1 cellular context compared by ENCODE assay signal in the genomic region with DNA sequence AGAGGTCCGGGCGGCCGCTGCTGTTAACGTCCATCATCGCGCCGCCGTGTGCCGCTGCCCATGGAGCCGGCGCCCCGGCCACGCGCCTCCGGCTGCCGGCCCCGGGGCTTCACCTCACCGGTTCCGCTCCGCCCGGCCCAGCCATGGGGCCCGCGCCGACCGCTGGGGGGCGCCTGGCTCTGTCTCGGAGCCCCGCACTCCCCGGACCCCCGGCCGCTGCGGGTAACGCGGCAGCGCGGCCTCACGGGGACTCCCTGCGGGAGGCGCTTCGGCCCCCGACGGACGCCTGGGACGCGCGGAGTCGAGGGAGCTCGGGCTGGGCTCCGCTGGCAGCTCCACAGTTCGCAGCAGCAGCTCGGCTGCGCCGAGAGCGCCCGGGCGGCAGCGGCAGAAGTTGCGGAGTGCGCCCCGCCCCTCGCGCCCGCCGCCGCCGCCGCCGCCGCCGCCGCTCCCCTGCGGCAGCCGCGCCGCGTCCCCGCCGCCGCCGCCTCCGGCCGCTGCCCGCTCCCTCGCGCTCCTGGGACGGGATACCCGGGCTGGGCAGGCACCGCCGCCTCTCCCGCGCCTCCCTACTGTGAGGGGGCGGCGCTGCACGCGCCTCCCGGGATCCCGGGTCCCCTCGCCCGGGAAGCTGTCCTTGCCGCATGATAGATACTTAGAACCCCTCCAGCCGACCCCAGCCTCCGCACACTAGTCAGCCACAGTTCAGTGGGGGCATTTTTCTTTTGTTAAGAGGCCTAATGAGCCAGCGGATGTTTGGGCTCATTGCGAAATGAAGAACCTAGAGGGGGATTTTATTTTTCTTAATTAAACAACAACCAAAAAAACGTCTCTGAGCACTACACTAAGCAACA.
TF ChIP-seq lines count a peak whose summit lies in the region.

A gene (minus strand): TSS at position 405 of the 854 bp plus-strand sequence. CDS start 368 bp downstream, at position 37.

TF ChIP-seq in SK-N-SH, 30 proteins besides CTCF, POLR2A, EP300 and RAD21 (continued from another document):
- no peak for TF ChIP-seq JUND (IDR thresholded peaks at IDR 0.05)
- TF ChIP-seq FOXJ3 (CRISPR knock-in tag; IDR thresholded peaks at IDR 0.05): no peak
- TF ChIP-seq NRF1 (IDR thresholded peaks at IDR 0.05; ENCODE audit: low read depth, low read length): no peak
- TF ChIP-seq, protein P1, sequence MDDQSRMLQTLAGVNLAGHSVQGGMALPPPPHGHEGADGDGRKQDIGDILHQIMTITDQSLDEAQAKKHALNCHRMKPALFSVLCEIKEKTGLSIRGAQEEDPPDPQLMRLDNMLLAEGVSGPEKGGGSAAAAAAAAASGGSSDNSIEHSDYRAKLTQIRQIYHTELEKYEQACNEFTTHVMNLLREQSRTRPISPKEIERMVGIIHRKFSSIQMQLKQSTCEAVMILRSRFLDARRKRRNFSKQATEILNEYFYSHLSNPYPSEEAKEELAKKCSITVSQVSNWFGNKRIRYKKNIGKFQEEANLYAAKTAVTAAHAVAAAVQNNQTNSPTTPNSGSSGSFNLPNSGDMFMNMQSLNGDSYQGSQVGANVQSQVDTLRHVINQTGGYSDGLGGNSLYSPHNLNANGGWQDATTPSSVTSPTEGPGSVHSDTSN (IDR thresholded peaks at IDR 0.05): no peak
- TF ChIP-seq, protein P2, sequence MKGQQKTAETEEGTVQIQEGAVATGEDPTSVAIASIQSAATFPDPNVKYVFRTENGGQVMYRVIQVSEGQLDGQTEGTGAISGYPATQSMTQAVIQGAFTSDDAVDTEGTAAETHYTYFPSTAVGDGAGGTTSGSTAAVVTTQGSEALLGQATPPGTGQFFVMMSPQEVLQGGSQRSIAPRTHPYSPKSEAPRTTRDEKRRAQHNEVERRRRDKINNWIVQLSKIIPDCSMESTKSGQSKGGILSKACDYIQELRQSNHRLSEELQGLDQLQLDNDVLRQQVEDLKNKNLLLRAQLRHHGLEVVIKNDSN (IDR thresholded peaks at IDR 0.05; ENCODE audit: borderline replicate concordance, low read depth): no peak
- TF ChIP-seq MEF2A (IDR thresholded peaks at IDR 0.05; ENCODE audit: borderline replicate concordance, low read depth): no peak
- TF ChIP-seq FOXM1 (IDR thresholded peaks at IDR 0.05; ENCODE audit: low read depth): no peak
